In genomic region chr3:17501745-17502144, GRCh38 we compare ENCODE assay signal across 35 cellular contexts.
"Had no signal": no experiment of that assay in that cellular context is flagged by ENCODE, and none has a peak within 500 bp of the region (broad histone marks: within the 10 kb centered on the region; RNA-seq: fewer than 3 reads in every experiment).

No MANE protein-coding gene starts in this region.

- H3K27me3 ChIP-seq: MG63 had no signal

- DNase-seq: MG63, MM.1S, MV-4-11, NCI-H1048, NCI-H1092, NCI-H1092 treated with DMSO at 0.1 percent for 48 hours, NCI-H1105, NCI-H1105 treated with DMSO at 0.1 percent for 48 hours, NCI-H1417, NCI-H1417 treated with DMSO at 0.1 percent for 48 hours, NCI-H1436, NCI-H1436 treated with DMSO at 0.1 percent for 48 hours, NCI-H146, NCI-H1694, NCI-H1694 treated with DMSO at 0.1 percent for 48 hours, NCI-H187, NCI-H187 treated with DMSO at 0.1 percent for 48 hours, NCI-H1930, NCI-H2029, NCI-H2029 treated with DMSO at 0.1 percent for 48 hours, NCI-H2081, NCI-H2081 treated with DMSO at 0.1 percent for 48 hours, NCI-H2107, NCI-H2171, NCI-H2171 treated with DMSO at 0.1 percent for 48 hours, NCI-H2227 treated with DMSO at 0.1 percent for 48 hours, NCI-H226, NCI-H345, NCI-H446, NCI-H446 treated with DMSO at 0.1 percent for 48 hours, NCI-H510A, NCI-H510A treated with DMSO at 0.1 percent for 48 hours, NCI-H524, NCI-H524 treated with DMSO at 0.1 percent for 48 hours, NCI-H526 had no signal

- H3K4me3 ChIP-seq: MG63 had no signal

- H3K9me3 ChIP-seq: MG63 had no signal

- H3K36me3 ChIP-seq: MG63 had no signal
